29 cellular contexts compared by ENCODE assay signal in the genomic region with DNA sequence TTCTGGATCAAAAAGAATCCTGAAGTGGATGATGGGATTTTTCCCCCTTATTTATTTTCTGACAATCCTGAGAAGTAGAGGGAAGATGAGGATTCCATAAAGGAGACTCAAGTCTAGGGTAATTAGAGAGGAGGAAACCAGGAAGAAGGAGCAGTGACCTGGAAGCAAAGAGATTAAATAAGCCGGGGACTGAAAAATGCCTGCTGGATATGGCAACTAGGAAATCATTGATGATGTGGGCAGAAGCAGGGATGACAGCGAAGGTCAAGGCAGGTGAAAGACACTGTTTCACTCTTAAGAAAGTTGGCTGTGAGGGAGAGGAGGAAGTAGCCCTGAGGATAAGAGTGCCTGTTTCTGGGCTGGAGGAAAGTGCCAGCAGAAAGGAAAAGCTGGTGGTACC. TPM values are rescaled to one million over a fixed set of nuclear protein-coding genes. Genes with fewer than 3 reads are reported as not detected.
DNase-seq lines count a peak whose midpoint lies in the region; ATAC-seq and TF ChIP-seq lines count a peak whose summit lies in the region.
"Had no signal": no experiment of that assay in that cellular context is flagged by ENCODE, and none has a peak within 500 bp of the region (broad histone marks: within the 10 kb centered on the region; RNA-seq: fewer than 3 reads in every experiment).

No MANE protein-coding gene starts in this region.

- H3K4me1 ChIP-seq in fibroblast of lung (ENCODE audit: control insufficient read depth, extremely low read depth, insufficient read depth, low read length) (peaks cover 20% of the 10 kb centered on the region), rectal smooth muscle tissue (ENCODE audit: control insufficient read depth, insufficient read depth, low read length) (peaks cover 22% of the 10 kb centered on the region), aorta (ENCODE audit: control insufficient read depth in 1 of 2, insufficient read depth in 2 of 2, low read length in 2 of 2) (peaks cover 8 to 12% of the 10 kb centered on the region in 2 donors)
- H3K4me1 ChIP-seq: BE2C, prostate gland had no signal

- in situ Hi-C loops in GM13976 (cut with MboI; ENCODE audit: low sequenced_read_pairs, unreplicated experiment): no loop called here

- H3K9me3 Mint-ChIP-seq in natural killer cell treated with Interleukin-12 subunit alpha and Interleukin-12 subunit beta and Interleukin-15 and Interleukin-18, amount 100 ng/mL, for 72 hours: no peaks in the 10 kb centered on the region
- no peaks in the 10 kb centered on the region for H3K9me3 Mint-ChIP-seq in natural killer cell
- H3K9me3 Mint-ChIP-seq: H9, neural progenitor cell had no signal

- no peak for TF ChIP-seq CTCF in natural killer cell (IDR thresholded peaks at IDR 0.05)
- no peak for TF ChIP-seq CTCF in fibroblast of lung (conservative IDR thresholded peaks at IDR 0.05 in 1 of 2, IDR thresholded peaks at IDR 0.05 in 1 of 2; ENCODE audit: low read depth in 1 of 2, low read length in 2 of 2)
- TF ChIP-seq CTCF in GM13976 (IDR thresholded peaks at IDR 0.05; ENCODE audit: borderline replicate concordance, control extremely low read depth, extremely low read depth, insufficient read depth, missing control alignments): no peak

- no peaks in the 10 kb centered on the region for H4K20me1 ChIP-seq in fibroblast of lung (ENCODE audit: control insufficient read depth, extremely low read depth, insufficient read depth, low read length)

- H3K36me3 ChIP-seq in fibroblast of lung (ENCODE audit: control insufficient read depth, insufficient read depth, low read length) (no peaks in the 10 kb centered on the region), rectal smooth muscle tissue (ENCODE audit: control insufficient read depth, insufficient read depth, low read length) (no peaks in the 10 kb centered on the region), aorta (ENCODE audit: control insufficient read depth in 1 of 2, insufficient read depth in 2 of 2, low read length in 1 of 2) (no peaks in the 10 kb centered on the region)
- H3K36me3 ChIP-seq: BE2C, left lung, neural progenitor cell, prostate gland had no signal

- ATAC-seq in natural killer cell treated with Interleukin-12 subunit alpha and Interleukin-12 subunit beta and Interleukin-15 and Interleukin-18, amount 100 ng/mL, for 72 hours: no peak
- no peak for ATAC-seq in natural killer cell
- no peak for ATAC-seq in aorta (ENCODE audit: low FRiP score)
- ATAC-seq: activated CD8-positive, alpha-beta memory T cell treated with anti-CD3 and anti-CD28 coated beads, Interleukin-2, amount 10 ng/mL, durations not matched to agents 7 days and 5 days; left lung had no signal

- H3K27me3 ChIP-seq in fibroblast of lung (ENCODE audit: control insufficient read depth, insufficient read depth, low read length) (no peaks in the 10 kb centered on the region), rectal smooth muscle tissue (ENCODE audit: control insufficient read depth, insufficient read depth, low read length) (no peaks in the 10 kb centered on the region), aorta (ENCODE audit: control insufficient read depth in 1 of 2, insufficient read depth in 2 of 2, low read length in 1 of 2) (no peaks in the 10 kb centered on the region)
- H3K27me3 ChIP-seq: BE2C, hepatocyte, left lung, neural progenitor cell had no signal

- no peaks in the 10 kb centered on the region for H3K79me2 ChIP-seq in fibroblast of lung (ENCODE audit: control insufficient read depth, insufficient read depth, low read length)
- H3K79me2 ChIP-seq: hepatocyte had no signal

- DNase-seq in natural killer cell treated with Interleukin-12 subunit alpha and Interleukin-12 subunit beta and Interleukin-15 and Interleukin-18, amount 100 ng/mL, for 72 hours (ENCODE audit: low spot score): no peak
- DNase-seq in natural killer cell: no peak
- DNase-seq in fibroblast of lung (ENCODE audit: low read depth in 2 of 2): no peak
- DNase-seq in aorta: no peak
- no peak for DNase-seq in NCI-H748 treated with DMSO at 0.1 percent for 48 hours (lab: John Stamatoyannopoulos, UW)
- no peak for DNase-seq in GM13976 (ENCODE audit: low spot score)
- DNase-seq in NCI-H1105 treated with DMSO at 0.1 percent for 48 hours (lab: John Stamatoyannopoulos, UW): no peak
- DNase-seq: activated CD4-positive, alpha-beta T cell treated with anti-CD3 and anti-CD28 coated beads, Interleukin-2, amount 10 ng/mL, durations not matched to agents 7 days and 5 days; activated CD8-positive, alpha-beta memory T cell treated with anti-CD3 and anti-CD28 coated beads, Interleukin-2, amount 10 ng/mL, durations not matched to agents 7 days and 5 days; activated naive CD4-positive, alpha-beta T cell treated with anti-CD3 and anti-CD28 coated beads, Interleukin-2, amount 50 U/mL, for 16 hours; BE2C; DMS53; foreskin fibroblast; H9; immature natural killer cell; Kasumi-1; left lung; midbrain; NCI-H1092 treated with DMSO at 0.1 percent for 48 hours; NCI-H2029; NCI-H69; stimulated activated CD4-positive, alpha-beta T cell treated with anti-CD3 and anti-CD28 coated beads, Interleukin-2, amount 100 ng/mL, for 24 hours had no signal

- H3K4me3 ChIP-seq in fibroblast of lung (replicated peaks in 1 of 4; ENCODE audit: control extremely low read depth in 1 of 4, insufficient read depth in 1 of 4, low read depth in 3 of 4, low read length in 4 of 4): no peak overlapping the region
- H3K4me3 ChIP-seq in rectal smooth muscle tissue (ENCODE audit: low read length): no peak overlapping the region
- H3K4me3 ChIP-seq in aorta (ENCODE audit: low read length in 2 of 2): no peak overlapping the region
- H3K4me3 ChIP-seq: hepatocyte, left lung, neural progenitor cell, prostate gland, smooth muscle cell had no signal

- H3K9ac ChIP-seq in fibroblast of lung (ENCODE audit: insufficient read depth, low read length) (no peak overlapping the region), rectal smooth muscle tissue (ENCODE audit: low read length) (no peak overlapping the region)
- H3K9ac ChIP-seq: neural progenitor cell had no signal

- peaks cover 28 to 47% of the 10 kb centered on the region in 2 donors for H3K4me1 Mint-ChIP-seq in natural killer cell treated with Interleukin-12 subunit alpha and Interleukin-12 subunit beta and Interleukin-15 and Interleukin-18, amount 100 ng/mL, for 72 hours (ENCODE audit: low read depth in 2 of 2)
- peaks cover 0 to 23% of the 10 kb centered on the region in 2 donors for H3K4me1 Mint-ChIP-seq in natural killer cell

- H3K4me2 ChIP-seq in fibroblast of lung (ENCODE audit: extremely low read depth, insufficient read depth, low read length): peak overlapping the region; percentile 35
- H3K4me2 ChIP-seq: hepatocyte, neural progenitor cell, smooth muscle cell had no signal

- H3K4me3 Mint-ChIP-seq in natural killer cell treated with Interleukin-12 subunit alpha and Interleukin-12 subunit beta and Interleukin-15 and Interleukin-18, amount 100 ng/mL, for 72 hours: no peak overlapping the region
- H3K4me3 Mint-ChIP-seq in natural killer cell: no peak overlapping the region
- H3K4me3 Mint-ChIP-seq: activated CD4-positive, alpha-beta T cell treated with anti-CD3 and anti-CD28 coated beads, Interleukin-2, amount 10 ng/mL, durations not matched to agents 7 days and 5 days; activated CD8-positive, alpha-beta memory T cell treated with anti-CD3 and anti-CD28 coated beads, Interleukin-2, amount 10 ng/mL, durations not matched to agents 7 days and 5 days; H9; immature natural killer cell; neural progenitor cell; T-helper 1 cell treated with Interleukin-12 subunit alpha and Interleukin-12 subunit beta and Interleukin-4 antibody, amounts not matched to agents 30 μg/mL and 1 μg/mL, for 36 hours had no signal

- peak overlapping the region; percentile 6 to 32 for H3K27ac Mint-ChIP-seq in natural killer cell treated with Interleukin-12 subunit alpha and Interleukin-12 subunit beta and Interleukin-15 and Interleukin-18, amount 100 ng/mL, for 72 hours
- H3K27ac Mint-ChIP-seq in natural killer cell: no peak overlapping the region
- H3K27ac Mint-ChIP-seq: activated CD4-positive, alpha-beta T cell treated with anti-CD3 and anti-CD28 coated beads, Interleukin-2, amount 10 ng/mL, durations not matched to agents 7 days and 5 days; activated CD8-positive, alpha-beta memory T cell treated with anti-CD3 and anti-CD28 coated beads, Interleukin-2, amount 10 ng/mL, durations not matched to agents 7 days and 5 days; H9; neural progenitor cell; T-helper 1 cell treated with Interleukin-12 subunit alpha and Interleukin-12 subunit beta and Interleukin-4 antibody, amounts not matched to agents 30 μg/mL and 1 μg/mL, for 36 hours had no signal

- 62 to 64% methylated on average over 2 of the region's 2 CpGs for WGBS in aorta, 2 donors

- H3K36me3 Mint-ChIP-seq in natural killer cell treated with Interleukin-12 subunit alpha and Interleukin-12 subunit beta and Interleukin-15 and Interleukin-18, amount 100 ng/mL, for 72 hours: no peaks in the 10 kb centered on the region
- H3K36me3 Mint-ChIP-seq in natural killer cell: no peaks in the 10 kb centered on the region
- H3K36me3 Mint-ChIP-seq: neural progenitor cell had no signal

- H3K9me3 ChIP-seq in fibroblast of lung (ENCODE audit: control insufficient read depth, insufficient read depth, low read depth, low read length) (no peaks in the 10 kb centered on the region), aorta (ENCODE audit: control insufficient read depth, low read length) (no peaks in the 10 kb centered on the region)
- H3K9me3 ChIP-seq: BE2C, left lung, prostate gland had no signal

- intact Hi-C loops in natural killer cell (cut with micrococcal nuclease) (no loop called here), aorta (cut with DNase I) (no loop called here)

- peaks cover 0 to 19% of the 10 kb centered on the region in 2 donors for H3K27me3 Mint-ChIP-seq in natural killer cell treated with Interleukin-12 subunit alpha and Interleukin-12 subunit beta and Interleukin-15 and Interleukin-18, amount 100 ng/mL, for 72 hours
- peaks cover 11 to 23% of the 10 kb centered on the region in 2 donors for H3K27me3 Mint-ChIP-seq in natural killer cell (ENCODE audit: low read depth in 2 of 2)
- H3K27me3 Mint-ChIP-seq: activated CD4-positive, alpha-beta T cell treated with anti-CD3 and anti-CD28 coated beads, Interleukin-2, amount 10 ng/mL, durations not matched to agents 7 days and 5 days had no signal

- H3K27ac ChIP-seq in fibroblast of lung (ENCODE audit: insufficient read depth, low read length): no peak overlapping the region
- peak overlapping the region; percentile 55 for H3K27ac ChIP-seq in rectal smooth muscle tissue (ENCODE audit: low read depth, low read length)
- peak overlapping the region; percentile 14 to 61 for H3K27ac ChIP-seq in aorta (ENCODE audit: low read depth in 1 of 2, low read length in 2 of 2)
- H3K27ac ChIP-seq: epithelial cell of prostate, hepatocyte, neural progenitor cell, prostate gland had no signal

- peak overlapping the region; percentile 41 for H2AFZ ChIP-seq in fibroblast of lung (ENCODE audit: low read length)
- H2AFZ ChIP-seq: hepatocyte, neural progenitor cell had no signal

RNA-seq across cellular contexts. Expression of a gene that starts 8.9 kb away (rescaled TPM):
- total RNA-seq in natural killer cell treated with Interleukin-12 subunit alpha and Interleukin-12 subunit beta and Interleukin-15 and Interleukin-18, amount 100 ng/mL, for 72 hours: 100 to 1,000 TPM in 1 of 2 donors, 10 to 100 TPM in 1; 81.7 to 156 TPM
- total RNA-seq in natural killer cell (100 to 1,000 TPM in 2 of 3 donors, 10 to 100 TPM in 1; 79.8 to 124 (median 119) TPM), fibroblast of lung (57.8 and 69.4 TPM in 2 replicates), aorta (10 to 100 TPM; 72.8 to 96.4 TPM)
- polyA plus RNA-seq in fibroblast of lung (33.0 and 35.7 TPM in 2 replicates), aorta (1 to 10 TPM; 3.4 to 7.9 TPM)
- polyA plus RNA-seq in fibroblast of lung (2012): 11.4 and 14.8 TPM in 2 replicates
- polyA minus RNA-seq in fibroblast of lung (ENCODE audit: low replicate concordance): 83.2 and 120 TPM in 2 replicates

Comparison
In these comparisons a context has a peak if more than half of its experiments do, and no peak if none do; other contexts are left out.
1. H3K27ac Mint-ChIP-seq: peak in natural killer cell treated with Interleukin-12 subunit alpha and Interleukin-12 subunit beta and Interleukin-15 and Interleukin-18, amount 100 ng/mL, for 72 hours (2 of 2); none in natural killer cell (0 of 2).